9 cellular contexts compared by ENCODE assay signal in genomic region chr5:80034962-80035821, GRCh38. TPM values are rescaled to one million over a fixed set of nuclear protein-coding genes. Genes with fewer than 3 reads are reported as not detected.
A peak's percentile ranks its signal among the peaks of the same experiment; 100 is the strongest.
DNase-seq lines count a peak whose midpoint lies in the region; ATAC-seq lines count a peak whose summit lies in the region.
"Had no signal": no experiment of that assay in that cellular context is flagged by ENCODE, and none has a peak within 500 bp of the region (broad histone marks: within the 10 kb centered on the region; RNA-seq: fewer than 3 reads in every experiment).

Gene THBS4 (plus strand): TSS chr5:80035348. CDS start chr5:80035538, 190 bp downstream.

- peak within 1 kb of the TSS in 7 of 8 donors; percentile 52 to 89 (median 71) for H3K4me3 Mint-ChIP-seq in naive B cell

- no peaks in the 10 kb centered on the region for H3K4me1 ChIP-seq in aorta (ENCODE audit: control insufficient read depth in 1 of 2, insufficient read depth in 2 of 2, low read length in 2 of 2)

- intact Hi-C loops in aorta (cut with DNase I): no loop called here

- H3K4me3 ChIP-seq in aorta (ENCODE audit: low read length in 2 of 2): peak within 1 kb of the TSS in 1 of 2 donors; percentile 4

- peaks cover 4 to 10% (median 7%) of the 10 kb centered on the region in 3 donors for H3K4me1 Mint-ChIP-seq in naive B cell

- peaks cover 48 to 74% (median 65%) of the 10 kb centered on the region in 3 donors for H3K27me3 Mint-ChIP-seq in naive B cell

- peaks cover 2% of the 10 kb centered on the region for H3K9me3 ChIP-seq in aorta (ENCODE audit: control insufficient read depth, low read length)

- H3K27ac Mint-ChIP-seq in naive B cell: no peak within 1 kb of the TSS

- no peaks in the 10 kb centered on the region for H3K36me3 Mint-ChIP-seq in naive B cell

- WGBS in aorta, 2 donors: 5 to 7% methylated on average over 65 to 76 of the region's 76 CpGs

- DNase-seq in stimulated activated CD4-positive, alpha-beta T cell treated with anti-CD3 and anti-CD28 coated beads, Interleukin-15, amount 100 ng/mL, for 24 hours: peak; percentile 15
- DNase-seq in stimulated activated CD4-positive, alpha-beta T cell treated with anti-CD3 and anti-CD28 coated beads, Interleukin-1b, Interleukin-23, amount 100 ng/mL, for 48 hours: no peak
- DNase-seq in ecto neural progenitor cell (ENCODE audit: low spot score): peak; percentile 71
- no peak for DNase-seq in naive B cell
- DNase-seq in aorta: no peak
- no peak for DNase-seq in OCI-M1 (lab: John Stamatoyannopoulos, UW)
- no peak for DNase-seq in middle frontal gyrus (ENCODE audit: extremely low spot score, low spot score)
- DNase-seq in ureter (ENCODE audit: low spot score): no peak
- DNase-seq: DMS153 had no signal

- ATAC-seq in naive B cell (ENCODE audit: low read depth in 2 of 2): no peak
- ATAC-seq in aorta (ENCODE audit: low FRiP score): peak; percentile 26

- no peak within 1 kb of the TSS for H3K27ac ChIP-seq in aorta (ENCODE audit: low read depth in 1 of 2, low read length in 2 of 2)

- peaks cover 0 to 2% (median 0%) of the 10 kb centered on the region in 7 donors for H3K9me3 Mint-ChIP-seq in naive B cell

- H3K36me3 ChIP-seq in aorta (ENCODE audit: control insufficient read depth in 1 of 2, insufficient read depth in 2 of 2, low read length in 1 of 2): no peaks in the 10 kb centered on the region

- H3K27me3 ChIP-seq in aorta (ENCODE audit: control insufficient read depth in 1 of 2, insufficient read depth in 2 of 2, low read length in 1 of 2): no peaks in the 10 kb centered on the region

RNA-seq across cellular contexts. Expression of gene THBS4, which starts in this region (rescaled TPM):
- polyA plus RNA-seq in naive B cell (ENCODE audit: low read depth in 6 of 6): under 1 TPM in 1 of 6 donors, not detected in 5; 0.17 TPM
- total RNA-seq in aorta: 10 to 100 TPM in 1 of 2 donors, 1 to 10 TPM in 1; 2.9 to 23.6 TPM
- polyA plus RNA-seq in aorta: under 1 TPM in 1 of 2 donors, not detected in 1; 0.36 TPM
- 2.8 TPM for total RNA-seq in ureter

Comparison
In these comparisons a context has a peak if more than half of its experiments do, and no peak if none do; other contexts are left out.
1. DNase-seq: peak in stimulated activated CD4-positive, alpha-beta T cell treated with anti-CD3 and anti-CD28 coated beads, Interleukin-15, amount 100 ng/mL, for 24 hours (single experiment) and ecto neural progenitor cell (single experiment); none in stimulated activated CD4-positive, alpha-beta T cell treated with anti-CD3 and anti-CD28 coated beads, Interleukin-1b, Interleukin-23, amount 100 ng/mL, for 48 hours (single experiment), naive B cell (single experiment), aorta (0 of 2), OCI-M1 (single experiment), middle frontal gyrus (single experiment) and ureter (single experiment).